Comparison of ENCODE assay signal across 11 cellular contexts in the genomic region with DNA sequence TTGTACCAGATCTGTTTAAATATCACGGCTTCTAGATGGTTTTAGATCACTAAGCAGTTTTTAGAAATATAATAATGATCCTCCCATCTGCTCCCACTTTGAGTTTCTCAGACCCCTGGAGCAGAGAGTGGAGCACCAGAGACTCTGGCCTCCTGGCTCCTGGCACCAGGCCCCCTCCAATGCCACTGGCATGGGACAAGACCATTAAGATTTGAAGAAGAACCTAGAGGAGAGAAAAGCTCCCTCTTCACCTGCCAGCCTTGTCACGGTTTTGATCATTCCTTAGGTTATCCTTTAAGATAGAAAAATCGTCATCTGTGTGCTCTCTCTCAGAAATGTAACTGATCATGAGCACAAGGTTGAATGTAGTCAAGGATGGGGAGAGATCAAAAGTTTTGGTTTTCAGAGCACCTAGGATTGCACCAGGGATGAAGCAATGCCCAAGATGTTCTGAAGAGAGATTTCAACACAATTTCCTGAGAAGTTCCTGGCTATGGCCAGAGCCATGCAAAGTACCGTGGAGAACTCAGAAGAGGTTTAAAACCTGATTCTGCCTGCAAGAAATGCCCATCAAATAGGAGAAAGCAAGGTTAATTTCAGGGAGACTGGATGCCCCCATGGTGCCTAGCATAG. TPM values are rescaled to one million over a fixed set of nuclear protein-coding genes. Genes with fewer than 3 reads are reported as not detected.
DNase-seq lines count a peak whose midpoint lies in the region; ATAC-seq, FAIRE-seq and TF ChIP-seq lines count a peak whose summit lies in the region.
"Had no signal": no experiment of that assay in that cellular context is flagged by ENCODE, and none has a peak within 500 bp of the region (broad histone marks: within the 10 kb centered on the region; RNA-seq: fewer than 3 reads in every experiment).

No MANE protein-coding gene starts in this region.

- H3K27me3 ChIP-seq in GM12878 (replicated peaks in 1 of 2; ENCODE audit: control insufficient read depth in 2 of 2, insufficient read depth in 2 of 2, low read length in 1 of 2): no peaks in the 10 kb centered on the region
- peaks cover 0 to 2% (median 0%) of the 10 kb centered on the region in 3 donors for H3K27me3 ChIP-seq in sigmoid colon
- peaks cover 12% of the 10 kb centered on the region for H3K27me3 ChIP-seq in A673 (replicated peaks; ENCODE audit: insufficient read depth, low read depth, low read length, poor library complexity)
- peaks cover 0 to 15% (median 0%) of the 10 kb centered on the region in 3 experiments for H3K27me3 ChIP-seq in neuronal stem cell (ENCODE audit: control insufficient read depth in 3 of 3, insufficient read depth in 3 of 3, low read depth in 1 of 3, low read length in 3 of 3)

- H2BK12ac ChIP-seq in neuronal stem cell (ENCODE audit: low read length): no peak overlapping the region

- TF ChIP-seq CTCF in GM12878 (IDR thresholded peaks at IDR 0.05 in 2 of 3, conservative IDR thresholded peaks at IDR 0.05 in 1 of 3; ENCODE audit: control insufficient read depth in 2 of 3, extremely low read depth in 1 of 3, insufficient read depth in 1 of 3, low read depth in 3 of 3, low read length in 3 of 3) (no peak), sigmoid colon (IDR thresholded peaks at IDR 0.05) (no peak), A673 (conservative IDR thresholded peaks at IDR 0.05; ENCODE audit: low read depth, low read length) (no peak)

- H3K23ac ChIP-seq in neuronal stem cell (ENCODE audit: low read depth, low read length, poor library complexity): no peak overlapping the region

- TF ChIP-seq POLR2A in GM12878 (IDR thresholded peaks at IDR 0.05; ENCODE audit: low read depth, low read length): no peak
- no peak for TF ChIP-seq POLR2A in sigmoid colon (IDR thresholded peaks at IDR 0.05)

- H3K18ac ChIP-seq in neuronal stem cell (ENCODE audit: low read length): no peak overlapping the region

- in situ Hi-C loops in GM12878 (cut with MboI): no loop called here

- H2BK5ac ChIP-seq in neuronal stem cell (ENCODE audit: low read length): no peak overlapping the region

- BruUV-seq in GM12878 (replicated peaks; lab: Mats Ljungman, UMichigan) (TSS peak; percentile 93), A673 (replicated peaks; lab: Mats Ljungman, UMichigan) (no TSS peak)

- H3K9me3 Mint-ChIP-seq in T-helper 2 cell treated with Interferon-gamma antibody and Interleukin-4, amounts not matched to agents 5 μg/mL and 100 μg/mL, for 36 hours: peaks cover 5% of the 10 kb centered on the region

- peak overlapping the region; percentile 73 for H3K27ac ChIP-seq in GM12878 (ENCODE audit: control insufficient read depth, insufficient read depth)
- H3K27ac ChIP-seq in sigmoid colon: peak overlapping the region; percentile 22 to 45 (median 36)
- no peak overlapping the region for H3K27ac ChIP-seq in A673 (ENCODE audit: low read depth, low read length, poor library complexity, severe bottlenecking)
- H3K27ac ChIP-seq in neuronal stem cell (replicated peaks; ENCODE audit: low read length): no peak overlapping the region
- H3K27ac ChIP-seq: neural progenitor cell had no signal

- SMC1A ChIA-PET in GM12878 (lab: Charles Lee; ENCODE audit: uncharacterized antibody, unreplicated experiment): interaction anchor here (0.8 to 19.0 kb wide), 7 partner anchors 7 to 76 kb away, joined by 3 to 280 read pairs (median 4); partner anchors contain the start of gene IL10RA

- H3K4me2 ChIP-seq in GM12878 (ENCODE audit: control insufficient read depth, insufficient read depth): peak overlapping the region; percentile 49
- H3K4me2 ChIP-seq in neuronal stem cell (ENCODE audit: insufficient read depth, low read length, poor library complexity, severe bottlenecking): no peak overlapping the region
- H3K4me2 ChIP-seq: neural progenitor cell had no signal

- H2AK5ac ChIP-seq in neuronal stem cell (ENCODE audit: low read depth, low read length): no peak overlapping the region

- no peak overlapping the region for H3K4ac ChIP-seq in neuronal stem cell (ENCODE audit: low read length)

- RAD21 ChIA-PET in GM12878 (lab: Charles Lee; ENCODE audit: unreplicated experiment): interaction anchor here (1.1 to 4.0 kb wide), 9 partner anchors 10 to 61 kb away, joined by 3 to 34 read pairs (median 5); partner anchors contain the start of gene IL10RA

- H3K4me1 ChIP-seq in GM12878 (ENCODE audit: control insufficient read depth, insufficient read depth, low read length) (peaks cover 76% of the 10 kb centered on the region), sigmoid colon (no peaks in the 10 kb centered on the region), A673 (ENCODE audit: insufficient read depth, low read length, poor library complexity, severe bottlenecking) (peaks cover under 1% of the 10 kb centered on the region), neuronal stem cell (ENCODE audit: control insufficient read depth in 2 of 2, insufficient read depth in 1 of 2, low read depth in 1 of 2, low read length in 2 of 2) (no peaks in the 10 kb centered on the region)
- H3K4me1 ChIP-seq: neural progenitor cell had no signal

- H3K4me3 ChIP-seq in GM12878 (no peak overlapping the region), sigmoid colon (no peak overlapping the region), A673 (ENCODE audit: low read depth, low read length, poor library complexity, severe bottlenecking) (no peak overlapping the region), neuronal stem cell (ENCODE audit: low read length in 2 of 2) (no peak overlapping the region)
- H3K4me3 ChIP-seq: neural progenitor cell had no signal

- no peak overlapping the region for H3K14ac ChIP-seq in neuronal stem cell (ENCODE audit: low read length)

- peaks cover 84% of the 10 kb centered on the region for H3K4me1 Mint-ChIP-seq in T-helper 2 cell treated with Interferon-gamma antibody and Interleukin-4, amounts not matched to agents 5 μg/mL and 100 μg/mL, for 36 hours (ENCODE audit: low read depth)

- no peaks in the 10 kb centered on the region for H3K27me3 Mint-ChIP-seq in T-helper 2 cell treated with Interferon-gamma antibody and Interleukin-4, amounts not matched to agents 5 μg/mL and 100 μg/mL, for 36 hours (ENCODE audit: low read depth)

- H3K9me3 ChIP-seq in GM12878 (replicated peaks; ENCODE audit: control insufficient read depth, insufficient read depth, low read length): no peaks in the 10 kb centered on the region; the same call in 2 of the 3 replicates
- H3K9me3 ChIP-seq in sigmoid colon: no peaks in the 10 kb centered on the region
- no peaks in the 10 kb centered on the region for H3K9me3 ChIP-seq in A673 (ENCODE audit: low read depth, low read length, poor library complexity, severe bottlenecking)
- peaks cover 0 to 3% of the 10 kb centered on the region in 2 donors for H3K9me3 ChIP-seq in neuronal stem cell (replicated peaks in 1 of 2; ENCODE audit: control insufficient read depth in 2 of 2, insufficient read depth in 1 of 2, low read depth in 1 of 2, low read length in 2 of 2)

- no peak overlapping the region for H4K91ac ChIP-seq in neuronal stem cell (ENCODE audit: low read depth, low read length, poor library complexity)

- CTCF ChIA-PET in GM12878 (lab: Yijun Ruan, JAX) (interaction anchor here (0.6 to 2.5 kb wide), 9 partner anchors 9 to 192 kb away, joined by 3 to 8 read pairs (median 4); partner anchors contain the start of gene FXYD2), A673 (lab: Charles Lee) (interaction anchor here (0.7 kb wide), 1 partner anchor 47 kb away, joined by 6 read pairs; no protein-coding TSS in a partner anchor)

- no peak overlapping the region for H2AFZ ChIP-seq in GM12878 (ENCODE audit: control insufficient read depth, low read depth, low read length)
- no peak overlapping the region for H2AFZ ChIP-seq in neuronal stem cell (ENCODE audit: low read length)
- H2AFZ ChIP-seq: neural progenitor cell had no signal

- 0% methylated on average over 4 of the region's 4 CpGs for WGBS in GM12878 (ENCODE audit: insufficient coverage, insufficient replicate concordance, low lambda C conversion rate, missing lambda C conversion rate)
- WGBS in sigmoid colon, 2 donors: 63 to 78% methylated on average over 4 of the region's 4 CpGs
- WGBS in neuronal stem cell (ENCODE audit: extremely low coverage in 2 of 2, insufficient read length in 2 of 2, insufficient replicate concordance in 1 of 2), 2 donors: no CpG with 5 or more reads among the region's 4 CpGs

- no peaks in the 10 kb centered on the region for H4K20me1 ChIP-seq in GM12878 (ENCODE audit: control insufficient read depth, insufficient read depth)

- no peak overlapping the region for H4K8ac ChIP-seq in neuronal stem cell (ENCODE audit: low read depth, low read length)

- POLR2A ChIA-PET in GM12878 (lab: Charles Lee): interaction anchor here (0.6 to 4.3 kb wide), 6 partner anchors 11 to 76 kb away, joined by 3 to 20 read pairs (median 6); partner anchors contain the start of gene IL10RA
- POLR2A ChIA-PET in A673 (lab: Charles Lee; ENCODE audit: low non-redundant PET): no interaction called here

- H3K27ac Mint-ChIP-seq in T-helper 2 cell treated with Interferon-gamma antibody and Interleukin-4, amounts not matched to agents 5 μg/mL and 100 μg/mL, for 36 hours: peak overlapping the region; percentile 94
- H3K27ac Mint-ChIP-seq: neural progenitor cell had no signal

- ATAC-seq in GM12878: no peak
- ATAC-seq in activated CD4-positive, CD25-positive, alpha-beta regulatory T cell treated with anti-CD3 and anti-CD28 coated beads, Interleukin-2, amount 50 U/mL, for 24 hours: no peak

- no peak for TF ChIP-seq EP300 in GM12878 (IDR thresholded peaks at IDR 0.05; ENCODE audit: borderline replicate concordance in 1 of 2, control insufficient read depth in 1 of 2, low read depth in 2 of 2, low read length in 2 of 2)
- peak in 1 of 4 donors; percentile 17 for TF ChIP-seq EP300 in sigmoid colon (IDR thresholded peaks at IDR 0.05)

- H3K79me1 ChIP-seq in neuronal stem cell (ENCODE audit: low read depth, low read length): no peaks in the 10 kb centered on the region

- H3K4me3 Mint-ChIP-seq in T-helper 2 cell treated with Interferon-gamma antibody and Interleukin-4, amounts not matched to agents 5 μg/mL and 100 μg/mL, for 36 hours: peak overlapping the region; percentile 70
- H3K4me3 Mint-ChIP-seq: neural progenitor cell had no signal

- no peaks in the 10 kb centered on the region for H3K79me2 ChIP-seq in GM12878 (ENCODE audit: control insufficient read depth, insufficient read depth, low read length)

- H2BK15ac ChIP-seq in neuronal stem cell (ENCODE audit: low read length): no peak overlapping the region

- H3K36me3 ChIP-seq in GM12878 (ENCODE audit: control insufficient read depth in 2 of 2, insufficient read depth in 2 of 2, low read length in 1 of 2) (no peaks in the 10 kb centered on the region), sigmoid colon (no peaks in the 10 kb centered on the region), A673 (ENCODE audit: insufficient read depth, low read length, poor library complexity, severe bottlenecking) (no peaks in the 10 kb centered on the region), neuronal stem cell (replicated peaks in 1 of 2; ENCODE audit: control insufficient read depth in 2 of 2, insufficient read depth in 2 of 2, low read length in 2 of 2) (no peaks in the 10 kb centered on the region)
- H3K36me3 ChIP-seq: neural progenitor cell had no signal

- H3K9ac ChIP-seq in GM12878 (ENCODE audit: control insufficient read depth, insufficient read depth, low read length) (peak overlapping the region; percentile 42), neuronal stem cell (ENCODE audit: low read depth, low read length, poor library complexity) (no peak overlapping the region)
- H3K9ac ChIP-seq: neural progenitor cell had no signal

- H2BK120ac ChIP-seq in neuronal stem cell (ENCODE audit: low read depth, low read length): no peak overlapping the region

- intact Hi-C loops in GM12878 (cut with micrococcal nuclease; ENCODE audit: unreplicated experiment): no loop called here
- intact Hi-C loops in sigmoid colon (cut with DNase I): no loop called here
- intact Hi-C loops in A673 (cut with micrococcal nuclease; ENCODE audit: unreplicated experiment): no loop called here

- TF ChIP-seq RAD21 in GM12878 (IDR thresholded peaks at IDR 0.05; ENCODE audit: insufficient read depth, low read depth, low read length): no peak

- FAIRE-seq in GM12878 (lab: Jason Lieb, UNC): no peak
- FAIRE-seq: A204.1 had no signal

- DNase-seq in T-helper 2 cell treated with Interferon-gamma antibody and Interleukin-4, amounts not matched to agents 5 μg/mL and 100 μg/mL, for 36 hours (ENCODE audit: low spot score): no peak
- DNase-seq in T-helper 2 cell (no peak), MV-4-11 (lab: John Stamatoyannopoulos, UW) (peak; percentile 66), GM12878 (ENCODE audit: low read depth, low spot score) (no peak), sigmoid colon (no peak), A673 (ENCODE audit: low spot score) (no peak), neuronal stem cell (ENCODE audit: low spot score) (no peak)
- DNase-seq: DND-41 had no signal

- H3K36me3 Mint-ChIP-seq in T-helper 2 cell treated with Interferon-gamma antibody and Interleukin-4, amounts not matched to agents 5 μg/mL and 100 μg/mL, for 36 hours (ENCODE audit: low read depth): peaks cover 45% of the 10 kb centered on the region
- H3K36me3 Mint-ChIP-seq: neural progenitor cell had no signal

RNA-seq across cellular contexts. Expression of gene IL10RA, which starts 22.2 kb away (rescaled TPM):
- total RNA-seq in GM12878 (2013; cell fraction: nucleolus; rRNA removed): 57.8 and 59.8 TPM in 2 replicates
- total RNA-seq in GM12878 (2014; rRNA removed): 12.0 and 12.5 TPM in 2 replicates
- 6.5 and 8.8 TPM in 2 replicates for total RNA-seq in GM12878 (2014; rRNA removed; fragmentation: Illumina TruSeq; extraction: Trizol)
- 10.8 and 11.8 TPM in 2 replicates for total RNA-seq in GM12878 (2021)
- polyA plus RNA-seq in GM12878 (2011; ENCODE audit: low read depth): 22.6 TPM
- 29.5 and 45.9 TPM in 2 replicates for polyA plus RNA-seq in GM12878 (2011; rRNA removed)
- 38.2 and 61.8 TPM in 2 replicates for polyA plus RNA-seq in GM12878 (2011; cell fraction: cytosol; rRNA removed)
- 57.3 and 71.0 TPM in 2 replicates for polyA plus RNA-seq in GM12878 (2011; cell fraction: nucleus; rRNA removed)
- 13.8 and 14.8 TPM in 2 replicates for polyA plus RNA-seq in GM12878 (2012)
- 5.9 and 13.7 TPM in 2 replicates for polyA plus RNA-seq in GM12878 (2014; fragmentation: Illumina TruSeq; extraction: Trizol)
- 1 to 10 TPM in 1 of 2 experiments, under 1 TPM in 1; 0.77 to 1.4 TPM for polyA plus RNA-seq in GM12878 (2014; fragmentation: Nextera tagmentation; extraction: Ambion mirVana)
- 11.0 and 18.7 TPM in 2 replicates for polyA plus RNA-seq in GM12878 (2014; rRNA removed)
- 1 to 10 TPM; 7.4 to 8.5 TPM for polyA plus RNA-seq in GM12878 (2016; fragmentation: Nextera tagmentation; extraction: Ambion mirVana)
- polyA minus RNA-seq in GM12878 (2011; rRNA and poly(A)+ RNA removed): 76.7 and 94.2 TPM in 2 replicates
- 17.8 and 20.6 TPM in 2 replicates for polyA minus RNA-seq in GM12878 (2011; cell fraction: cytosol; rRNA and poly(A)+ RNA removed)
- 57.1 and 67.5 TPM in 2 replicates for polyA minus RNA-seq in GM12878 (2011; cell fraction: nucleus; rRNA and poly(A)+ RNA removed)
- 10 to 100 TPM; 13.0 to 29.6 (median 15.3) TPM for total RNA-seq in sigmoid colon
- 10 to 100 TPM in 1 of 3 donors, 1 to 10 TPM in 2; 4.2 to 27.1 (median 6.7) TPM for polyA plus RNA-seq in sigmoid colon
- not detected in 2 replicates for total RNA-seq in A673 (2021)
- polyA plus RNA-seq in neuronal stem cell (2013, experiment 1 of 2): 0.06 TPM
- 0.06 TPM for polyA plus RNA-seq in neuronal stem cell (2013, experiment 2 of 2)

Comparison
In these comparisons a context has a peak if more than half of its experiments do, and no peak if none do; other contexts are left out.
1. H3K27ac ChIP-seq: peak in GM12878 (single experiment) and sigmoid colon (4 of 4); none in A673 (single experiment) and neuronal stem cell (single experiment).